ENCODE assay signal across 19 cellular contexts in the genomic region with DNA sequence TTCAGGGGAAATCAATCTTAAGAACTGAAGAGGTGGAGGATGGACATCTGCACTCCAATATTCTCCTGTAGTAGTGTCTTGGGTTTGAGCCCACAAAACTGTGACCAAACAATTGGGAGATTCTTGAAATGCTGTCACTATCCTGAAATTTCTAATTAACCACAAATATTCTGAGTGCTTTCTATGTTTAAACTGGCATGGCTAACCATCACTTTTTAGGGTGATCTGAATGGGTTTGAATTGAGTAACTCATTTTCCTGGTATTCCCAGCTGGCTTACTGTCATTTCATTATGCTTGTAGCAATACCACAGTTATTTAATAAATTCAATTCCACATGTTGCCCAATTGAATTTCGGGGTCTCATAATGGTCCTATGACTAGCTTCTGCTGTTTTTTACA.
"Had no signal": no experiment of that assay in that cellular context is flagged by ENCODE, and none has a peak within 500 bp of the region (broad histone marks: within the 10 kb centered on the region; RNA-seq: fewer than 3 reads in every experiment).

No MANE protein-coding gene starts in this region.

- H3K4me1 ChIP-seq: esophagus muscularis mucosa, heart right ventricle had no signal

- H3K4me1 Mint-ChIP-seq: activated CD4-positive, alpha-beta T cell treated with anti-CD3 and anti-CD28 coated beads for 36 hours; activated naive CD8-positive, alpha-beta T cell treated with anti-CD3 and anti-CD28 coated beads, Interleukin-2, amount 10 ng/mL, durations not matched to agents 7 days and 5 days; nephron progenitor cell; stimulated activated naive CD8-positive, alpha-beta T cell treated with anti-CD3 and anti-CD28 coated beads, Interleukin-15, amount 100 ng/mL, for 72 hours had no signal

- FAIRE-seq: keratinocyte had no signal

- H3K27me3 ChIP-seq: cardiac muscle cell, esophagus muscularis mucosa, heart right ventricle had no signal

- H3K27me3 Mint-ChIP-seq: activated CD8-positive, alpha-beta T cell treated with anti-CD3 and anti-CD28 coated beads for 36 hours; activated naive CD8-positive, alpha-beta T cell treated with anti-CD3 and anti-CD28 coated beads, Interleukin-2, amount 10 ng/mL, durations not matched to agents 7 days and 5 days; stimulated activated naive CD8-positive, alpha-beta T cell treated with anti-CD3 and anti-CD28 coated beads, Interleukin-15, amount 100 ng/mL, for 72 hours had no signal

- DNase-seq: activated CD4-positive, alpha-beta T cell treated with anti-CD3 and anti-CD28 coated beads for 36 hours; activated CD8-positive, alpha-beta memory T cell treated with anti-CD3 and anti-CD28 coated beads, Interleukin-2, amount 50 U/mL, for 4 hours; activated CD8-positive, alpha-beta T cell treated with anti-CD3 and anti-CD28 coated beads for 36 hours; activated gamma-delta T cell treated with Interleukin-2 at 50 U/mL for 16 hours; activated naive CD8-positive, alpha-beta T cell treated with anti-CD3 and anti-CD28 coated beads, Interleukin-2, amount 10 ng/mL, durations not matched to agents 7 days and 5 days; activated T-cell treated with anti-CD3 and anti-CD28 coated beads, Interleukin-2, amount 50 U/mL, for 72 hours; aorta; foreskin melanocyte; heart right ventricle; left ventricle myocardium superior; mesenchymal stem cell; nephron progenitor cell; stimulated activated CD4-positive, alpha-beta T cell treated with anti-CD3 and anti-CD28 coated beads, Interleukin-2, amount 100 ng/mL, for 48 hours; stimulated activated naive CD8-positive, alpha-beta T cell treated with anti-CD3 and anti-CD28 coated beads, Interleukin-15, amount 100 ng/mL, for 72 hours had no signal

- H3K9me3 Mint-ChIP-seq: activated CD8-positive, alpha-beta T cell treated with anti-CD3 and anti-CD28 coated beads for 36 hours; activated naive CD8-positive, alpha-beta T cell treated with anti-CD3 and anti-CD28 coated beads, Interleukin-2, amount 10 ng/mL, durations not matched to agents 7 days and 5 days; activated T-cell treated with anti-CD3 and anti-CD28 coated beads, Interleukin-2, amount 50 U/mL, for 72 hours; nephron progenitor cell; stimulated activated naive CD8-positive, alpha-beta T cell treated with anti-CD3 and anti-CD28 coated beads, Interleukin-15, amount 100 ng/mL, for 72 hours had no signal

- H3K27ac Mint-ChIP-seq: activated CD4-positive, alpha-beta T cell treated with anti-CD3 and anti-CD28 coated beads for 36 hours; activated CD8-positive, alpha-beta T cell treated with anti-CD3 and anti-CD28 coated beads for 36 hours; activated naive CD8-positive, alpha-beta T cell treated with anti-CD3 and anti-CD28 coated beads, Interleukin-2, amount 10 ng/mL, durations not matched to agents 7 days and 5 days; activated T-cell treated with anti-CD3 and anti-CD28 coated beads, Interleukin-2, amount 50 U/mL, for 72 hours; nephron progenitor cell; stimulated activated naive CD8-positive, alpha-beta T cell treated with anti-CD3 and anti-CD28 coated beads, Interleukin-15, amount 100 ng/mL, for 72 hours had no signal

- ATAC-seq: activated CD4-positive, alpha-beta T cell treated with anti-CD3 and anti-CD28 coated beads for 36 hours; activated CD8-positive, alpha-beta T cell treated with anti-CD3 and anti-CD28 coated beads for 36 hours; activated T-cell treated with anti-CD3 and anti-CD28 coated beads, Interleukin-2, amount 50 U/mL, for 72 hours; heart right ventricle; left ventricle myocardium superior; stimulated activated naive CD8-positive, alpha-beta T cell treated with anti-CD3 and anti-CD28 coated beads, Interleukin-15, amount 100 ng/mL, for 72 hours had no signal

- H3K9me3 ChIP-seq: thoracic aorta had no signal

- H3K4me3 Mint-ChIP-seq: activated CD4-positive, alpha-beta T cell treated with anti-CD3 and anti-CD28 coated beads for 36 hours; activated CD8-positive, alpha-beta T cell treated with anti-CD3 and anti-CD28 coated beads for 36 hours; activated naive CD8-positive, alpha-beta T cell treated with anti-CD3 and anti-CD28 coated beads, Interleukin-2, amount 10 ng/mL, durations not matched to agents 7 days and 5 days; activated T-cell treated with anti-CD3 and anti-CD28 coated beads, Interleukin-2, amount 50 U/mL, for 72 hours; nephron progenitor cell; stimulated activated naive CD8-positive, alpha-beta T cell treated with anti-CD3 and anti-CD28 coated beads, Interleukin-15, amount 100 ng/mL, for 72 hours had no signal

- H3K27ac ChIP-seq: cardiac muscle cell, esophagus muscularis mucosa, heart right ventricle, thoracic aorta, VCaP had no signal

- H3K4me3 ChIP-seq: cardiac muscle cell, esophagus muscularis mucosa, heart right ventricle, thoracic aorta had no signal

- H3K36me3 Mint-ChIP-seq: activated naive CD8-positive, alpha-beta T cell treated with anti-CD3 and anti-CD28 coated beads, Interleukin-2, amount 10 ng/mL, durations not matched to agents 7 days and 5 days had no signal

- H3K36me3 ChIP-seq: cardiac muscle cell, esophagus muscularis mucosa, heart right ventricle, thoracic aorta had no signal
